Comparison of ENCODE assay signal across 1 cellular context in the genomic region with DNA sequence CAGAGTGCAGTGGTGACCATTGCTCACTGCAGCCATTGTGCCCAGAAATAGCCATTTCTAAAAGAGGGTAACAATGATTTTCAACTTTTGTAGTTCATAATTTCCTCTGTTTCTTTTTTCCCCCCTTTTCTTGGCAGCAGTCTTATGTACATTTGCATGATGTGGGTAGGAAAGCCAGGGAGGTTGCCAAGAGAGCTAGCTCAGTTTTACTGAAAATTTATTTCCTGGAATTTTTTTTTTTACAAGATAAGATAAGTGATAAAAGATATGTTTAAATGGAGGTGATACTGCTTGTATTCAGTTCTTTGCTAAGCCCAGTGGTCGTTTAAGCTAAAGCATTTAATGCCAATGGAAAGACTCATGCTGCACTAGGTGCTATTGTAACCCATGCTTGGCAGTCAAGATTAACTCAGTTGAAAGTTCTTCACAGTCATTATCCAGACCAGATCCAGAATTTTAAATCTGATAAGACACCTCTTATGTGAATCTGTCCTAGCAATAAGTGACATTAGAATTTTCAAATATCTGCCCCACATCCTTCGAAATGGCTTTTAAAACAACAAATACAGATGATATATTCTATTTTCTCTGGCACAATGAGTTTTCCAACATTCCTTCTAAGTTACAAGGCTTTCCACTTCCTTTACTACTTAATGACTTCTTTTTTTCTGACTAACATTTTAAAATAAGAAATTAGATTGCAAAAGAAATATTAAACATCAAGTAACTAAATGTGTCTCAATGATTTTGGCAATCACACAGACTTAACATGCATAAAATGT.
A peak's percentile ranks its signal among the peaks of the same experiment; 100 is the strongest.
TF ChIP-seq lines count a peak whose summit lies in the region.

No MANE protein-coding gene starts in this region.

TF ChIP-seq in SK-N-SH, 30 proteins besides CTCF, POLR2A, EP300 and RAD21 (continued from another document):
- TF ChIP-seq, protein P1, sequence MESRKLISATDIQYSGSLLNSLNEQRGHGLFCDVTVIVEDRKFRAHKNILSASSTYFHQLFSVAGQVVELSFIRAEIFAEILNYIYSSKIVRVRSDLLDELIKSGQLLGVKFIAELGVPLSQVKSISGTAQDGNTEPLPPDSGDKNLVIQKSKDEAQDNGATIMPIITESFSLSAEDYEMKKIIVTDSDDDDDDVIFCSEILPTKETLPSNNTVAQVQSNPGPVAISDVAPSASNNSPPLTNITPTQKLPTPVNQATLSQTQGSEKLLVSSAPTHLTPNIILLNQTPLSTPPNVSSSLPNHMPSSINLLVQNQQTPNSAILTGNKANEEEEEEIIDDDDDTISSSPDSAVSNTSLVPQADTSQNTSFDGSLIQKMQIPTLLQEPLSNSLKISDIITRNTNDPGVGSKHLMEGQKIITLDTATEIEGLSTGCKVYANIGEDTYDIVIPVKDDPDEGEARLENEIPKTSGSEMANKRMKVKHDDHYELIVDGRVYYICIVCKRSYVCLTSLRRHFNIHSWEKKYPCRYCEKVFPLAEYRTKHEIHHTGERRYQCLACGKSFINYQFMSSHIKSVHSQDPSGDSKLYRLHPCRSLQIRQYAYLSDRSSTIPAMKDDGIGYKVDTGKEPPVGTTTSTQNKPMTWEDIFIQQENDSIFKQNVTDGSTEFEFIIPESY (IDR thresholded peaks at IDR 0.05; ENCODE audit: borderline replicate concordance, low read depth), result no peak
- TF ChIP-seq EZH2phosphoT487 (IDR thresholded peaks at IDR 0.05; ENCODE audit: borderline replicate concordance, low read depth), result no peak
- TF ChIP-seq TEAD4 (IDR thresholded peaks at IDR 0.05; ENCODE audit: borderline replicate concordance, insufficient read depth), result peak; percentile 79
- peak; percentile 83 for TF ChIP-seq MEF2A (IDR thresholded peaks at IDR 0.05; ENCODE audit: borderline replicate concordance, low read depth)
- no peak for TF ChIP-seq NRF1 (IDR thresholded peaks at IDR 0.05; ENCODE audit: low read depth, low read length)
- peak; percentile 75; the same call in 1 of the 2 replicates for TF ChIP-seq FOXM1 (IDR thresholded peaks at IDR 0.05; ENCODE audit: low read depth)
- TF ChIP-seq, protein P2, sequence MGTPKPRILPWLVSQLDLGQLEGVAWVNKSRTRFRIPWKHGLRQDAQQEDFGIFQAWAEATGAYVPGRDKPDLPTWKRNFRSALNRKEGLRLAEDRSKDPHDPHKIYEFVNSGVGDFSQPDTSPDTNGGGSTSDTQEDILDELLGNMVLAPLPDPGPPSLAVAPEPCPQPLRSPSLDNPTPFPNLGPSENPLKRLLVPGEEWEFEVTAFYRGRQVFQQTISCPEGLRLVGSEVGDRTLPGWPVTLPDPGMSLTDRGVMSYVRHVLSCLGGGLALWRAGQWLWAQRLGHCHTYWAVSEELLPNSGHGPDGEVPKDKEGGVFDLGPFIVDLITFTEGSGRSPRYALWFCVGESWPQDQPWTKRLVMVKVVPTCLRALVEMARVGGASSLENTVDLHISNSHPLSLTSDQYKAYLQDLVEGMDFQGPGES (IDR thresholded peaks at IDR 0.05; ENCODE audit: low read depth, low read length), result no peak
- TF ChIP-seq FOSL2 (IDR thresholded peaks at IDR 0.05; ENCODE audit: borderline replicate concordance, low read depth), result peak; percentile 33
- no peak; the same call in 1 of the 2 replicates for TF ChIP-seq RXRA (IDR thresholded peaks at IDR 0.05; ENCODE audit: borderline replicate concordance, low read depth)
- no peak for TF ChIP-seq FOXJ3 (CRISPR knock-in tag; IDR thresholded peaks at IDR 0.05)
- TF ChIP-seq RCOR1 (IDR thresholded peaks at IDR 0.05; ENCODE audit: low read length), result no peak
- TF ChIP-seq POLR2AphosphoS5 (IDR thresholded peaks at IDR 0.05; ENCODE audit: low read depth, low read length), result peak; percentile 27; the same call in 1 of the 2 replicates
- TF ChIP-seq TAF1 (IDR thresholded peaks at IDR 0.05; ENCODE audit: borderline replicate concordance, low read depth, low read length), result no peak; the same call in 1 of the 2 replicates
- TF ChIP-seq GATA2 (CRISPR knock-in tag; IDR thresholded peaks at IDR 0.05), result no peak
- TF ChIP-seq, protein P3, sequence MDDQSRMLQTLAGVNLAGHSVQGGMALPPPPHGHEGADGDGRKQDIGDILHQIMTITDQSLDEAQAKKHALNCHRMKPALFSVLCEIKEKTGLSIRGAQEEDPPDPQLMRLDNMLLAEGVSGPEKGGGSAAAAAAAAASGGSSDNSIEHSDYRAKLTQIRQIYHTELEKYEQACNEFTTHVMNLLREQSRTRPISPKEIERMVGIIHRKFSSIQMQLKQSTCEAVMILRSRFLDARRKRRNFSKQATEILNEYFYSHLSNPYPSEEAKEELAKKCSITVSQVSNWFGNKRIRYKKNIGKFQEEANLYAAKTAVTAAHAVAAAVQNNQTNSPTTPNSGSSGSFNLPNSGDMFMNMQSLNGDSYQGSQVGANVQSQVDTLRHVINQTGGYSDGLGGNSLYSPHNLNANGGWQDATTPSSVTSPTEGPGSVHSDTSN (IDR thresholded peaks at IDR 0.05), result peak; percentile 68; the same call in 1 of the 2 replicates
- no peak for TF ChIP-seq RFX5 (IDR thresholded peaks at IDR 0.05; ENCODE audit: low read length)
- no peak for TF ChIP-seq MXI1 (IDR thresholded peaks at IDR 0.05; ENCODE audit: low read depth, low read length)
- peak; percentile 86 for TF ChIP-seq TCF12 (IDR thresholded peaks at IDR 0.05)
- no peak for TF ChIP-seq CHD2 (IDR thresholded peaks at IDR 0.05; ENCODE audit: low read length, partially characterized antibody)
- TF ChIP-seq SMC3 (IDR thresholded peaks at IDR 0.05; ENCODE audit: low read depth, low read length), result no peak
- TF ChIP-seq ELF1 (IDR thresholded peaks at IDR 0.05), result 0 out of 2 replicates have a peak, but pooled peaks have one; percentile 12
